ENCODE assay signal across 1 cellular context in genomic region chr2:129710670-129711495, GRCh38.
A peak's percentile ranks its signal among the peaks of the same experiment; 100 is the strongest.
TF ChIP-seq lines count a peak whose summit lies in the region.

No MANE protein-coding gene starts in this region.

TF ChIP-seq in H1, 55 proteins besides CTCF, POLR2A, EP300 and RAD21:
- TF ChIP-seq, protein P1, sequence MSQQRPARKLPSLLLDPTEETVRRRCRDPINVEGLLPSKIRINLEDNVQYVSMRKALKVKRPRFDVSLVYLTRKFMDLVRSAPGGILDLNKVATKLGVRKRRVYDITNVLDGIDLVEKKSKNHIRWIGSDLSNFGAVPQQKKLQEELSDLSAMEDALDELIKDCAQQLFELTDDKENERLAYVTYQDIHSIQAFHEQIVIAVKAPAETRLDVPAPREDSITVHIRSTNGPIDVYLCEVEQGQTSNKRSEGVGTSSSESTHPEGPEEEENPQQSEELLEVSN (IDR thresholded peaks at IDR 0.05), result peak; percentile 73
- TF ChIP-seq TAF1 (IDR thresholded peaks at IDR 0.05; ENCODE audit: low read depth, low read length) (no peak), POU5F1 (IDR thresholded peaks at IDR 0.05; ENCODE audit: low read depth, low read length) (no peak)
